ENCODE assay signal across 1 cellular context in genomic region chr1:199931666-199932377, GRCh38.
TF ChIP-seq lines count a peak whose summit lies in the region.

No MANE protein-coding gene starts in this region.

TF ChIP-seq in GM23338, 12 proteins besides CTCF, POLR2A, EP300 and RAD21 (continued from another document):
- TF ChIP-seq NANOG (IDR thresholded peaks at IDR 0.05; ENCODE audit: borderline replicate concordance), result no peak
